Comparison of ENCODE assay signal across 11 cellular contexts in genomic region chr17:17269926-17270773, GRCh38. TPM values are rescaled to one million over a fixed set of nuclear protein-coding genes. Genes with fewer than 3 reads are reported as not detected.
A peak's percentile ranks its signal among the peaks of the same experiment; 100 is the strongest.
DNase-seq lines count a peak whose midpoint lies in the region; ATAC-seq and TF ChIP-seq lines count a peak whose summit lies in the region.
"Had no signal": no experiment of that assay in that cellular context is flagged by ENCODE, and none has a peak within 500 bp of the region (broad histone marks: within the 10 kb centered on the region; RNA-seq: fewer than 3 reads in every experiment).

No MANE protein-coding gene starts in this region.

- DNase-seq in CD14-positive monocyte (ENCODE audit: low spot score) (no peak), HFF-Myc (ENCODE audit: extremely low read depth, low read depth) (no peak), kidney epithelial cell (ENCODE audit: low read depth) (no peak), gastrocnemius medialis (no peak), omental fat pad (ENCODE audit: low spot score) (no peak)
- DNase-seq in activated T-cell treated with anti-CD3 and anti-CD28 coated beads, Interleukin-2, amount 50 U/mL, for 1 hour = peak; percentile 31
- DNase-seq: MV-4-11, nucleus accumbens had no signal

- TF ChIP-seq CTCF in CD14-positive monocyte (IDR thresholded peaks at IDR 0.05) (peak; percentile 47), HFF-Myc (IDR thresholded peaks at IDR 0.05; ENCODE audit: low read depth, low read length, missing control alignments) (peak; percentile 40), kidney epithelial cell (IDR thresholded peaks at IDR 0.05; ENCODE audit: insufficient read depth, low read length, poor library complexity, severe bottlenecking) (peak; percentile 42), gastrocnemius medialis (IDR thresholded peaks at IDR 0.05 in 4 of 5, conservative IDR thresholded peaks at IDR 0.05 in 1 of 5) (no peak), omental fat pad (IDR thresholded peaks at IDR 0.05) (no peak)

- no peaks in the 10 kb centered on the region for H3K9me3 Mint-ChIP-seq in CD14-positive monocyte

- H3K4me1 ChIP-seq in gastrocnemius medialis = peaks cover 4 to 7% of the 10 kb centered on the region in 2 donors

- intact Hi-C loops in CD14-positive monocyte (cut with micrococcal nuclease) (no loop called here), gastrocnemius medialis (cut with DNase I; ENCODE audit: low total_unique reads) (no loop called here)

- H3K27me3 ChIP-seq in kidney epithelial cell (ENCODE audit: control insufficient read depth, insufficient read depth, low read length) (no peaks in the 10 kb centered on the region), gastrocnemius medialis (no peaks in the 10 kb centered on the region)

- H3K27me3 Mint-ChIP-seq in CD14-positive monocyte (ENCODE audit: low read depth in 3 of 3) = no peaks in the 10 kb centered on the region

- no peak overlapping the region for H3K27ac ChIP-seq in gastrocnemius medialis

- H3K4me1 Mint-ChIP-seq in CD14-positive monocyte = peaks cover 11% of the 10 kb centered on the region

- peaks cover 59 to 85% of the 10 kb centered on the region in 2 donors for H3K36me3 Mint-ChIP-seq in CD14-positive monocyte

- H3K4me3 ChIP-seq in HFF-Myc (replicated peaks; ENCODE audit: low read depth, low read length) = no peak overlapping the region
- no peak overlapping the region for H3K4me3 ChIP-seq in kidney epithelial cell (ENCODE audit: low read depth, low read length)
- H3K4me3 ChIP-seq in gastrocnemius medialis = no peak overlapping the region

- peak overlapping the region in 1 of 7 donors; percentile 40 for H3K27ac Mint-ChIP-seq in CD14-positive monocyte

- H3K4me3 Mint-ChIP-seq in CD14-positive monocyte = no peak overlapping the region

- ATAC-seq in gastrocnemius medialis = no peak
- no peak for ATAC-seq in omental fat pad (ENCODE audit: low FRiP score)
- no peak for ATAC-seq in GM18861 (IDR thresholded peaks at IDR 0.05; ENCODE audit: unreplicated experiment)
- no peak for ATAC-seq in HG03196 (IDR thresholded peaks at IDR 0.05; ENCODE audit: unreplicated experiment)
- ATAC-seq: Right ventricle myocardium inferior had no signal

- TF ChIP-seq POLR2A in gastrocnemius medialis (IDR thresholded peaks at IDR 0.05) = no peak

- H3K36me3 ChIP-seq in kidney epithelial cell (ENCODE audit: control insufficient read depth, insufficient read depth, low read length) (no peaks in the 10 kb centered on the region), gastrocnemius medialis (peaks cover 0 to 87% of the 10 kb centered on the region in 2 donors)

- H3K9me3 ChIP-seq in gastrocnemius medialis = no peaks in the 10 kb centered on the region

- in situ Hi-C loops in gastrocnemius medialis (cut with MboI; ENCODE audit: low sequenced_read_pairs in 4 of 4) = no loop called here

RNA-seq across cellular contexts. Expression of gene COPS3, which starts 10.9 kb away (rescaled TPM):
- polyA plus RNA-seq in CD14-positive monocyte = 100 to 1,000 TPM; 117 to 122 TPM
- total RNA-seq in kidney epithelial cell (66.6 and 68.5 TPM in 2 replicates), gastrocnemius medialis (100 to 1,000 TPM; 145 to 249 (median 175) TPM), omental fat pad (10 to 100 TPM; 39.9 to 68.9 (median 49.5) TPM)

RNA-seq across cellular contexts. Expression of gene NT5M, which starts 33.0 kb away (rescaled TPM):
- under 1 TPM; 0.23 to 0.57 TPM for polyA plus RNA-seq in CD14-positive monocyte
- total RNA-seq in kidney epithelial cell (3.8 and 4.9 TPM in 2 replicates), gastrocnemius medialis (10 to 100 TPM in 2 of 4 donors, 1 to 10 TPM in 2; 3.7 to 15.7 (median 8.0) TPM), omental fat pad (1 to 10 TPM; 1.3 to 3.5 (median 2.3) TPM)

RNA-seq across cellular contexts. Expression of gene FLCN, which starts 33.2 kb away (rescaled TPM):
- 1 to 10 TPM; 5.8 to 8.0 TPM for polyA plus RNA-seq in CD14-positive monocyte
- 57.6 and 61.0 TPM in 2 replicates for total RNA-seq in kidney epithelial cell
- 10 to 100 TPM; 31.7 to 62.0 (median 39.2) TPM for total RNA-seq in gastrocnemius medialis
- total RNA-seq in omental fat pad = 10 to 100 TPM; 40.8 to 75.7 (median 56.0) TPM

Comparison
In these comparisons a context has a peak if more than half of its experiments do, and no peak if none do; other contexts are left out.
1. CTCF ChIP-seq: peak in CD14-positive monocyte (single experiment), HFF-Myc (single experiment) and kidney epithelial cell (single experiment); none in gastrocnemius medialis (0 of 5) and omental fat pad (0 of 3).